Comparison of ENCODE assay signal across 26 cellular contexts in genomic region chr1:234931404-234931973, GRCh38.
"Had no signal": no experiment of that assay in that cellular context is flagged by ENCODE, and none has a peak within 500 bp of the region (broad histone marks: within the 10 kb centered on the region; RNA-seq: fewer than 3 reads in every experiment).

No MANE protein-coding gene starts in this region.

- H3K9me3 ChIP-seq: breast epithelium, left ventricle myocardium inferior, sigmoid colon, thoracic aorta had no signal

- ATAC-seq: activated CD4-positive, CD25-positive, alpha-beta regulatory T cell treated with anti-CD3 and anti-CD28 coated beads, Interleukin-2, amount 50 U/mL, for 24 hours; activated naive CD4-positive, alpha-beta T cell treated with anti-CD3 and anti-CD28 coated beads, Interleukin-2, amount 50 U/mL, for 72 hours; activated T-helper 17 cell treated with anti-CD3 and anti-CD28 coated beads, Interleukin-2, amount 50 U/mL, for 72 hours; foreskin keratinocyte; natural killer cell; T-cell had no signal

- H3K36me3 Mint-ChIP-seq: activated naive CD4-positive, alpha-beta T cell treated with anti-CD3 and anti-CD28 coated beads, Interleukin-2, amount 50 U/mL, for 72 hours; immature natural killer cell; natural killer cell; T-cell; type B pancreatic cell had no signal

- H3K27ac Mint-ChIP-seq: activated T-helper 17 cell treated with anti-CD3 and anti-CD28 coated beads, Interleukin-2, amount 50 U/mL, for 72 hours; natural killer cell; progenitor cell of endocrine pancreas; T-cell; T-helper 2 cell treated with Interferon-gamma antibody and Interleukin-4, amounts not matched to agents 5 μg/mL and 100 μg/mL, for 36 hours; type B pancreatic cell had no signal

- H3K27me3 ChIP-seq: breast epithelium, foreskin keratinocyte, sigmoid colon had no signal

- FAIRE-seq: endometrium had no signal

- H3K4me3 ChIP-seq: breast epithelium, left ventricle myocardium inferior, sigmoid colon, smooth muscle cell, thoracic aorta had no signal

- DNase-seq: activated CD4-positive, alpha-beta T cell treated with anti-CD3 and anti-CD28 coated beads, Interleukin-2, amount 50 U/mL, for 1 hour; activated T-cell treated with anti-CD3 and anti-CD28 coated beads for 4 hours; cerebellar nuclear complex; cortex of kidney; effector CD4-positive, alpha-beta T cell; foreskin keratinocyte; immature natural killer cell; left ventricle myocardium inferior; midbrain; natural killer cell; retina; sigmoid colon; stimulated activated CD4-positive, alpha-beta T cell treated with anti-CD3 and anti-CD28 coated beads, Interleukin-15, amount 100 ng/mL, for 24 hours; stimulated activated naive CD4-positive, alpha-beta T cell; T-cell had no signal

- H3K4me2 ChIP-seq: smooth muscle cell had no signal

- H3K27ac ChIP-seq: breast epithelium, foreskin keratinocyte, left ventricle myocardium inferior, sigmoid colon, thoracic aorta, VCaP had no signal

- H3K4me3 Mint-ChIP-seq: activated T-helper 17 cell treated with anti-CD3 and anti-CD28 coated beads, Interleukin-2, amount 50 U/mL, for 72 hours; immature natural killer cell; natural killer cell; T-cell; T-helper 2 cell treated with Interferon-gamma antibody and Interleukin-4, amounts not matched to agents 5 μg/mL and 100 μg/mL, for 36 hours; type B pancreatic cell had no signal

- H3K9me3 Mint-ChIP-seq: activated naive CD4-positive, alpha-beta T cell treated with anti-CD3 and anti-CD28 coated beads, Interleukin-2, amount 50 U/mL, for 72 hours; activated T-helper 17 cell treated with anti-CD3 and anti-CD28 coated beads, Interleukin-2, amount 50 U/mL, for 72 hours; immature natural killer cell; natural killer cell; T-cell; T-helper 2 cell treated with Interferon-gamma antibody and Interleukin-4, amounts not matched to agents 5 μg/mL and 100 μg/mL, for 36 hours; type B pancreatic cell had no signal

- H3K27me3 Mint-ChIP-seq: progenitor cell of endocrine pancreas, T-cell, type B pancreatic cell had no signal

- H3K36me3 ChIP-seq: breast epithelium, left ventricle myocardium inferior, sigmoid colon, thoracic aorta had no signal
